In the genomic region with DNA sequence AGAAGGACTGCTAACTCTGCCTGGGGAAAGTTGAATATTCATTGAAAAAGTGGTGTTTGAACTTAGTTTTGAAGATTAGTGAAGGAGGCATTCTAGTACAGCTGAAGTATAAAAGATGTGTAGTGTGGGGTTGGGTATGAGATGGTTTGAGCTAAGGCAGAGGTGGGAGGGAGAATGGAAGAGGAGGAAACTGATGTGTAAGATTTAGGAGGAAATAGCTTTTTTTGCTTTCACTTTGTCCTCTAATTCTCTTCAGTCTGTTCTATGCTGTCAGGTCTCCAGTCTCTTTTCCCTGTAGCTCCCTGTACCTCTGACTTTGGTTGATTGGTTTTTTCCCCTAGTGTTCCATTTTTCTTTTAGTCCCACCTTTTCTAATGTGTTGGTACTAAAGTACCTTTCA, we compare ENCODE assay signal across 14 cellular contexts. TPM values are rescaled to one million over a fixed set of nuclear protein-coding genes. Genes with fewer than 3 reads are reported as not detected.
A peak's percentile ranks its signal among the peaks of the same experiment; 100 is the strongest.
DNase-seq lines count a peak whose midpoint lies in the region; ATAC-seq lines count a peak whose summit lies in the region.
"Had no signal": no experiment of that assay in that cellular context is flagged by ENCODE, and none has a peak within 500 bp of the region (broad histone marks: within the 10 kb centered on the region; RNA-seq: fewer than 3 reads in every experiment).

No MANE protein-coding gene starts in this region.

- intact Hi-C loops in aorta (cut with DNase I) = no loop called here

- POLR2A ChIA-PET in activated CD8-positive, alpha-beta T cell treated with anti-CD3 and anti-CD28 coated beads, Interleukin-2, amount 10 ng/mL, durations not matched to agents 7 days and 5 days (lab: Charles Lee) = interaction anchor here (1.5 kb wide), 1 partner anchor 8 kb away, joined by 9 read pairs; no protein-coding TSS in a partner anchor

- no peak overlapping the region for H3K27ac ChIP-seq in aorta (ENCODE audit: low read depth in 1 of 2, low read length in 2 of 2)
- H3K27ac ChIP-seq: prostate gland had no signal

- peak overlapping the region; percentile 64 for H3K4me3 Mint-ChIP-seq in activated T-cell treated with anti-CD3 and anti-CD28 coated beads, Interleukin-2, amount 50 U/mL, for 24 hours
- H3K4me3 Mint-ChIP-seq in activated CD8-positive, alpha-beta T cell treated with anti-CD3 and anti-CD28 coated beads, Interleukin-2, amount 10 ng/mL, durations not matched to agents 7 days and 5 days = peak overlapping the region; percentile 32

- peak overlapping the region; percentile 89 for H3K27ac Mint-ChIP-seq in activated T-cell treated with anti-CD3 and anti-CD28 coated beads, Interleukin-2, amount 50 U/mL, for 24 hours
- peak overlapping the region; percentile 77 for H3K27ac Mint-ChIP-seq in activated CD8-positive, alpha-beta T cell treated with anti-CD3 and anti-CD28 coated beads, Interleukin-2, amount 10 ng/mL, durations not matched to agents 7 days and 5 days

- H3K4me1 Mint-ChIP-seq in activated T-cell treated with anti-CD3 and anti-CD28 coated beads, Interleukin-2, amount 50 U/mL, for 24 hours (ENCODE audit: low read depth) = peaks cover 84% of the 10 kb centered on the region
- H3K4me1 Mint-ChIP-seq in activated CD8-positive, alpha-beta T cell treated with anti-CD3 and anti-CD28 coated beads, Interleukin-2, amount 10 ng/mL, durations not matched to agents 7 days and 5 days (ENCODE audit: low read depth) = peaks cover 20% of the 10 kb centered on the region

- H3K9me3 ChIP-seq in aorta (ENCODE audit: control insufficient read depth, low read length) = no peaks in the 10 kb centered on the region
- H3K9me3 ChIP-seq: prostate gland had no signal

- peaks cover 3% of the 10 kb centered on the region for H3K36me3 Mint-ChIP-seq in activated T-cell treated with anti-CD3 and anti-CD28 coated beads, Interleukin-2, amount 50 U/mL, for 24 hours (ENCODE audit: low read depth)
- no peaks in the 10 kb centered on the region for H3K36me3 Mint-ChIP-seq in activated CD8-positive, alpha-beta T cell treated with anti-CD3 and anti-CD28 coated beads, Interleukin-2, amount 10 ng/mL, durations not matched to agents 7 days and 5 days (ENCODE audit: low read depth)

- H3K9me3 Mint-ChIP-seq in activated T-cell treated with anti-CD3 and anti-CD28 coated beads, Interleukin-2, amount 50 U/mL, for 24 hours = no peaks in the 10 kb centered on the region
- H3K9me3 Mint-ChIP-seq in activated CD8-positive, alpha-beta T cell treated with anti-CD3 and anti-CD28 coated beads, Interleukin-2, amount 10 ng/mL, durations not matched to agents 7 days and 5 days (ENCODE audit: insufficient read depth) = no peaks in the 10 kb centered on the region

- H3K27me3 ChIP-seq in aorta (ENCODE audit: control insufficient read depth in 1 of 2, insufficient read depth in 2 of 2, low read length in 1 of 2) = no peaks in the 10 kb centered on the region

- DNase-seq in activated T-cell treated with anti-CD3 and anti-CD28 coated beads, Interleukin-2, amount 50 U/mL, for 24 hours = no peak
- no peak for DNase-seq in activated T-cell treated with anti-CD3 and anti-CD28 coated beads, Interleukin-2, amount 50 U/mL, for 48 hours
- no peak for DNase-seq in activated CD8-positive, alpha-beta T cell treated with anti-CD3 and anti-CD28 coated beads, Interleukin-2, amount 10 ng/mL, durations not matched to agents 7 days and 5 days
- DNase-seq in stimulated activated naive CD8-positive, alpha-beta T cell treated with anti-CD3 and anti-CD28 coated beads, Interleukin-15, Interleukin-2, amounts not matched to agents 100 U/mL and 50 U/mL, for 24 hours = no peak
- DNase-seq in cerebellar cortex (ENCODE audit: low spot score) (no peak), aorta (no peak)
- DNase-seq: activated CD4-positive, alpha-beta T cell treated with anti-CD3 and anti-CD28 coated beads for 4 hours; hypothalamus; NCI-H446 treated with DMSO at 0.1 percent for 48 hours; SHP77 treated with DMSO at 0.1 percent for 48 hours had no signal

- CTCF ChIA-PET in activated CD8-positive, alpha-beta T cell treated with anti-CD3 and anti-CD28 coated beads, Interleukin-2, amount 10 ng/mL, durations not matched to agents 7 days and 5 days (lab: Charles Lee) = interaction anchor here (1.1 to 2.7 kb wide), 3 partner anchors 8 to 82 kb away, joined by 5 to 7 read pairs (median 5); a partner anchor contains a TSS

- H3K4me1 ChIP-seq in aorta (ENCODE audit: control insufficient read depth in 1 of 2, insufficient read depth in 2 of 2, low read length in 2 of 2) = no peaks in the 10 kb centered on the region
- H3K4me1 ChIP-seq: prostate gland had no signal

- H3K4me3 ChIP-seq in aorta (ENCODE audit: low read length in 2 of 2) = no peak overlapping the region
- H3K4me3 ChIP-seq: lung, prostate gland had no signal

- ATAC-seq in HG03103 (IDR thresholded peaks at IDR 0.05; ENCODE audit: low read depth, unreplicated experiment) (peak; percentile 54), HG03432 (IDR thresholded peaks at IDR 0.05; ENCODE audit: unreplicated experiment) (no peak), aorta (ENCODE audit: low FRiP score) (no peak)
- ATAC-seq in activated CD8-positive, alpha-beta T cell treated with anti-CD3 and anti-CD28 coated beads, Interleukin-2, amount 10 ng/mL, durations not matched to agents 7 days and 5 days = peak; percentile 77
- peak; percentile 61 for ATAC-seq in stimulated activated naive CD8-positive, alpha-beta T cell treated with anti-CD3 and anti-CD28 coated beads, Interleukin-15, Interleukin-2, amounts not matched to agents 100 U/mL and 50 U/mL, for 24 hours

- H3K27me3 Mint-ChIP-seq in activated T-cell treated with anti-CD3 and anti-CD28 coated beads, Interleukin-2, amount 50 U/mL, for 24 hours = no peaks in the 10 kb centered on the region
- no peaks in the 10 kb centered on the region for H3K27me3 Mint-ChIP-seq in activated CD8-positive, alpha-beta T cell treated with anti-CD3 and anti-CD28 coated beads, Interleukin-2, amount 10 ng/mL, durations not matched to agents 7 days and 5 days (ENCODE audit: low read depth)

- H3K36me3 ChIP-seq in aorta (ENCODE audit: control insufficient read depth in 1 of 2, insufficient read depth in 2 of 2, low read length in 1 of 2) = no peaks in the 10 kb centered on the region
- H3K36me3 ChIP-seq: prostate gland had no signal

RNA-seq across cellular contexts. Expression of a gene that starts 9.0 kb away (rescaled TPM):
- total RNA-seq in activated CD8-positive, alpha-beta T cell treated with anti-CD3 and anti-CD28 coated beads, Interleukin-2, amount 10 ng/mL, durations not matched to agents 7 days and 5 days = 1 to 10 TPM; 8.7 to 10.0 TPM
- 10 to 100 TPM; 36.0 to 61.1 TPM for total RNA-seq in aorta
- 1 to 10 TPM; 6.6 to 9.6 TPM for polyA plus RNA-seq in aorta

Comparison
In these comparisons a context has a peak if more than half of its experiments do, and no peak if none do; other contexts are left out.
1. ATAC-seq: peak in HG03103 (single experiment), activated CD8-positive, alpha-beta T cell treated with anti-CD3 and anti-CD28 coated beads, Interleukin-2, amount 10 ng/mL, durations not matched to agents 7 days and 5 days (single experiment) and stimulated activated naive CD8-positive, alpha-beta T cell treated with anti-CD3 and anti-CD28 coated beads, Interleukin-15, Interleukin-2, amounts not matched to agents 100 U/mL and 50 U/mL, for 24 hours (single experiment); none in HG03432 (single experiment) and aorta (single experiment).